In genomic region chr1:2290171-2290578, GRCh38 we compare ENCODE assay signal across 8 cellular contexts.
DNase-seq lines count a peak whose midpoint lies in the region; ATAC-seq and TF ChIP-seq lines count a peak whose summit lies in the region.

No MANE protein-coding gene starts in this region.

- WGBS in mesendoderm (ENCODE audit: extremely low coverage, insufficient coverage, low lambda C conversion rate), result no CpG with 5 or more reads among the region's 7 CpGs

- H4K8ac ChIP-seq in mesendoderm (ENCODE audit: low read depth, low read length), result no peak overlapping the region

- DNase-seq in GM06990 (ENCODE audit: extremely low read depth, insufficient read length), result no peak
- peak; percentile 74 for DNase-seq in activated effector memory CD4-positive, alpha-beta T cell treated with anti-CD3 and anti-CD28 coated beads, Interleukin-2, amount 50 U/mL, for 16 hours
- DNase-seq in mesendoderm, result no peak
- no peak for DNase-seq in epidermal melanocyte (ENCODE audit: insufficient read length, low spot score)
- no peak for DNase-seq in NCI-H2171 (lab: John Stamatoyannopoulos, UW)
- no peak for DNase-seq in cerebellar nuclear complex (lab: John Stamatoyannopoulos, UW)

- H3K9ac ChIP-seq in mesendoderm (ENCODE audit: low read length), result no peak overlapping the region

- no peak overlapping the region for H2BK15ac ChIP-seq in mesendoderm (replicated peaks; ENCODE audit: low read depth)

- no peak for TF ChIP-seq CTCF in GM06990 (IDR thresholded peaks at IDR 0.05; ENCODE audit: insufficient read depth, low read length, poor library complexity, severe bottlenecking)

- H4K5ac ChIP-seq in mesendoderm (ENCODE audit: low read length), result no peak overlapping the region

- ATAC-seq in HG02678 (IDR thresholded peaks at IDR 0.05; ENCODE audit: unreplicated experiment) (peak; percentile 9), HG02588 (IDR thresholded peaks at IDR 0.05; ENCODE audit: unreplicated experiment) (no peak)

- H3K4me3 ChIP-seq in GM06990 (replicated peaks; ENCODE audit: low read depth, low read length) (peak overlapping the region; percentile 33), mesendoderm (ENCODE audit: low read length) (no peak overlapping the region)

- H3K23ac ChIP-seq in mesendoderm (ENCODE audit: low read length), result no peak overlapping the region

- no peak overlapping the region for H2AK5ac ChIP-seq in mesendoderm (ENCODE audit: low read length)

- no peak overlapping the region for H3K27ac ChIP-seq in mesendoderm (ENCODE audit: low read depth, low read length)

- H3K4ac ChIP-seq in mesendoderm (ENCODE audit: low read depth, low read length), result no peak overlapping the region

- H3K18ac ChIP-seq in mesendoderm (ENCODE audit: low read length), result no peak overlapping the region

- no peaks in the 10 kb centered on the region for H3K36me3 ChIP-seq in GM06990 (ENCODE audit: control insufficient read depth, insufficient read depth, low read length)
- no peaks in the 10 kb centered on the region for H3K36me3 ChIP-seq in mesendoderm (ENCODE audit: control insufficient read depth, insufficient read depth, low read length)

- peaks cover 36% of the 10 kb centered on the region for H3K79me1 ChIP-seq in mesendoderm (ENCODE audit: low read length)

- peaks cover 4% of the 10 kb centered on the region for H3K4me1 ChIP-seq in mesendoderm (ENCODE audit: control insufficient read depth, low read depth, low read length)

- H3K4me2 ChIP-seq in mesendoderm (ENCODE audit: low read length), result no peak overlapping the region

- no peak overlapping the region for H2BK5ac ChIP-seq in mesendoderm (ENCODE audit: low read length)

- no peak overlapping the region for H2BK120ac ChIP-seq in mesendoderm (ENCODE audit: low read depth, low read length)

- H3K79me2 ChIP-seq in mesendoderm (ENCODE audit: control insufficient read depth, insufficient read depth, low read length), result peaks cover 84% of the 10 kb centered on the region

- H3K27me3 ChIP-seq in GM06990 (replicated peaks; ENCODE audit: control insufficient read depth, insufficient read depth, low read length) (no peaks in the 10 kb centered on the region), mesendoderm (ENCODE audit: insufficient read depth, low read length, poor library complexity) (no peaks in the 10 kb centered on the region)

- peak overlapping the region; percentile 34 for H3K56ac ChIP-seq in mesendoderm (ENCODE audit: low read length)
